35 cellular contexts compared by ENCODE assay signal in the genomic region with DNA sequence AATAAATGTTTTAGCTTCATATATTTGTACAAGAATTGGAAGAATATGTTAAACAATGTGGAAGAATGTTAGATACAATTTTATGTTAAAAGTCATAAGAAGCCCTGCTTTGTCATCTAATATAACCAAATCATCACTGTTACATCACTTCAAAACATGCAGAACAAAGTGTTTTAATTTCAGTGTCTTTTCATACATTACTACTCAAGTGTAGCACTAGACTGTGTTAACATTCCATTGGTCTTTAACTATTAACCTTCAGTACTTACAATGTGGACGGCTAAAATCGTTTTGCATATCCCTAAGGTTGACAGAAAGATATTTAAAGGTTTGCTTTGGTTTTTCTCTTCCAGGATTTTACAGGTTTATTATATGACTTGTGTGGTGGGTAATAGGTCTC. TPM values are rescaled to one million over a fixed set of nuclear protein-coding genes. Genes with fewer than 3 reads are reported as not detected.
"Had no signal": no experiment of that assay in that cellular context is flagged by ENCODE, and none has a peak within 500 bp of the region (broad histone marks: within the 10 kb centered on the region; RNA-seq: fewer than 3 reads in every experiment).

No MANE protein-coding gene starts in this region.

- H3K27ac Mint-ChIP-seq: activated CD4-positive, alpha-beta memory T cell treated with anti-CD3 and anti-CD28 coated beads for 36 hours; activated naive CD4-positive, alpha-beta T cell treated with anti-CD3 and anti-CD28 coated beads for 36 hours; activated naive CD4-positive, alpha-beta T cell treated with anti-CD3 and anti-CD28 coated beads, Interleukin-2, amount 50 U/mL, for 72 hours; activated T-helper 1 cell treated with anti-CD3 and anti-CD28 coated beads, Interleukin-12 subunit alpha, Interleukin-12 subunit beta, Interleukin-2, Interleukin-4 antibody, amounts not matched to agents 30 ng/mL and 10 ng/mL and 1 ng/mL, durations not matched to agents 14 hours and 24 hours and 36 hours; T-helper 1 cell treated with Interleukin-12 subunit alpha and Interleukin-12 subunit beta and Interleukin-4 antibody, amounts not matched to agents 30 μg/mL and 1 μg/mL, for 36 hours; T-helper 2 cell treated with Interferon-gamma antibody and Interleukin-4, amounts not matched to agents 5 μg/mL and 100 μg/mL, for 36 hours had no signal

- H3K36me3 Mint-ChIP-seq: activated CD4-positive, alpha-beta memory T cell treated with anti-CD3 and anti-CD28 coated beads for 36 hours; activated naive CD4-positive, alpha-beta T cell treated with anti-CD3 and anti-CD28 coated beads, Interleukin-2, amount 50 U/mL, for 72 hours had no signal

- H3K4me3 Mint-ChIP-seq: activated CD4-positive, alpha-beta memory T cell treated with anti-CD3 and anti-CD28 coated beads for 36 hours; activated naive CD4-positive, alpha-beta T cell treated with anti-CD3 and anti-CD28 coated beads for 36 hours; activated T-cell treated with anti-CD3 and anti-CD28 coated beads, Interleukin-2, amount 50 U/mL, for 4 hours; activated T-helper 1 cell treated with anti-CD3 and anti-CD28 coated beads, Interleukin-12 subunit alpha, Interleukin-12 subunit beta, Interleukin-2, Interleukin-4 antibody, amounts not matched to agents 30 ng/mL and 10 ng/mL and 1 ng/mL, durations not matched to agents 14 hours and 24 hours and 36 hours; brain; T-helper 1 cell treated with Interleukin-12 subunit alpha and Interleukin-12 subunit beta and Interleukin-4 antibody, amounts not matched to agents 30 μg/mL and 1 μg/mL, for 36 hours; T-helper 2 cell treated with Interferon-gamma antibody and Interleukin-4, amounts not matched to agents 5 μg/mL and 100 μg/mL, for 36 hours had no signal

- H3K4me2 ChIP-seq: SK-N-SH had no signal

- H3K4me3 ChIP-seq: adrenal gland, MG63, Peyer's patch, SJSA1 had no signal

- H3K27me3 Mint-ChIP-seq: brain had no signal

- DNase-seq: activated CD4-positive, alpha-beta memory T cell treated with anti-CD3 and anti-CD28 coated beads for 36 hours; activated CD4-positive, alpha-beta T cell treated with anti-CD3 and anti-CD28 coated beads for 4 hours; activated CD4-positive, alpha-beta T cell treated with anti-CD3 and anti-CD28 coated beads, Interleukin-2, amount 50 U/mL, for 1 hour; activated CD8-positive, alpha-beta memory T cell treated with anti-CD3 and anti-CD28 coated beads, Interleukin-2, amount 50 U/mL, for 4 hours; activated gamma-delta T cell treated with Interleukin-2 at 50 U/mL for 16 hours; activated naive CD4-positive, alpha-beta T cell treated with anti-CD3 and anti-CD28 coated beads for 36 hours; activated T-cell treated with anti-CD3 and anti-CD28 coated beads for 4 hours; activated T-cell treated with anti-CD3 and anti-CD28 coated beads, Interleukin-2, amount 50 U/mL, for 4 hours; adrenal gland; Kasumi-1; KG1; MG63; NCI-H1048; NCI-H1105 treated with DMSO at 0.1 percent for 48 hours; NCI-H1436; NCI-H1694; NCI-H1930; NCI-H2081 treated with DMSO at 0.1 percent for 48 hours; NCI-H226; NCI-H510A; NCI-H526; NCI-H748 treated with DMSO at 0.1 percent for 48 hours; NK-92 treated with Interleukin-12 subunit alpha and Interleukin-12 subunit beta, amount 100 ng/mL, for 24 hours; PC-3; Peyer's patch; RPMI8226; SHP77 treated with DMSO at 0.1 percent for 48 hours; SK-N-SH had no signal

- H3K9me2 ChIP-seq: SK-N-SH had no signal

- H3K4me1 ChIP-seq: adrenal gland, Peyer's patch had no signal

- H3K9me3 ChIP-seq: adrenal gland, MG63, Peyer's patch, SJSA1, SK-N-SH had no signal

- H3K36me3 ChIP-seq: adrenal gland, Peyer's patch had no signal

- ATAC-seq: activated CD4-positive, CD25-positive, alpha-beta regulatory T cell treated with anti-CD3 and anti-CD28 coated beads, Interleukin-2, amount 50 U/mL, for 24 hours; activated naive CD4-positive, alpha-beta T cell treated with anti-CD3 and anti-CD28 coated beads, Interleukin-2, amount 50 U/mL, for 72 hours; activated T-cell treated with anti-CD3 and anti-CD28 coated beads, Interleukin-2, amount 50 U/mL, for 4 hours; PC-3 had no signal

- H3K27ac ChIP-seq: adrenal gland, Peyer's patch, SJSA1 had no signal

- H3K9me3 Mint-ChIP-seq: activated CD4-positive, alpha-beta memory T cell treated with anti-CD3 and anti-CD28 coated beads for 36 hours; activated naive CD4-positive, alpha-beta T cell treated with anti-CD3 and anti-CD28 coated beads for 36 hours; activated T-cell treated with anti-CD3 and anti-CD28 coated beads, Interleukin-2, amount 50 U/mL, for 4 hours; activated T-helper 1 cell treated with anti-CD3 and anti-CD28 coated beads, Interleukin-12 subunit alpha, Interleukin-12 subunit beta, Interleukin-2, Interleukin-4 antibody, amounts not matched to agents 30 ng/mL and 10 ng/mL and 1 ng/mL, durations not matched to agents 14 hours and 24 hours and 36 hours; brain; T-helper 1 cell treated with Interleukin-12 subunit alpha and Interleukin-12 subunit beta and Interleukin-4 antibody, amounts not matched to agents 30 μg/mL and 1 μg/mL, for 36 hours; T-helper 2 cell treated with Interferon-gamma antibody and Interleukin-4, amounts not matched to agents 5 μg/mL and 100 μg/mL, for 36 hours had no signal

- H3K27me3 ChIP-seq: adrenal gland, MG63, Peyer's patch, SJSA1 had no signal

RNA-seq across cellular contexts. Expression of a gene that starts 50.9 kb away (rescaled TPM):
- total RNA-seq: activated naive CD4-positive, alpha-beta T cell treated with anti-CD3 and anti-CD28 coated beads for 36 hours had no signal
